ENCODE assay signal across 21 cellular contexts in genomic region chr1:103142466-103142865, GRCh38. TPM values are rescaled to one million over a fixed set of nuclear protein-coding genes. Genes with fewer than 3 reads are reported as not detected.
"Had no signal": no experiment of that assay in that cellular context is flagged by ENCODE, and none has a peak within 500 bp of the region (broad histone marks: within the 10 kb centered on the region; RNA-seq: fewer than 3 reads in every experiment).

No MANE protein-coding gene starts in this region.

- DNase-seq: dermis blood vessel endothelial cell; effector memory CD4-positive, alpha-beta T cell; foreskin keratinocyte; heart left ventricle; kidney; naive B cell; stimulated activated CD4-positive, alpha-beta T cell treated with anti-CD3 and anti-CD28 coated beads, Interleukin-2, amount 100 ng/mL, for 24 hours; stimulated activated CD4-positive, alpha-beta T cell treated with anti-CD3 and anti-CD28 coated beads, Interleukin-4, amount 100 ng/mL, for 24 hours; stimulated activated naive CD4-positive, alpha-beta T cell treated with Interleukin-2 at 50 U/mL for 16 hours; stomach; thyroid gland had no signal

- H3K36me3 ChIP-seq: esophagus muscularis mucosa, gastroesophageal sphincter, heart left ventricle, prostate gland, right atrium auricular region, stomach, thyroid gland had no signal

- H3K27ac ChIP-seq: coronary artery, esophagus muscularis mucosa, foreskin keratinocyte, gastroesophageal sphincter, heart left ventricle, hepatocyte, parathyroid adenoma, prostate gland, right atrium auricular region, stomach, thyroid gland had no signal

- H3K9me3 ChIP-seq: esophagus muscularis mucosa, gastroesophageal sphincter, heart left ventricle, prostate gland, right atrium auricular region, stomach, thyroid gland had no signal

- H3K9ac ChIP-seq: parathyroid adenoma had no signal

- H3K4me2 ChIP-seq: hepatocyte had no signal

- H2AFZ ChIP-seq: hepatocyte, parathyroid adenoma had no signal

- H3K27me3 ChIP-seq: esophagus muscularis mucosa, foreskin keratinocyte, gastroesophageal sphincter, heart left ventricle, hepatocyte, right atrium auricular region, stomach, thyroid gland had no signal

- H3K4me3 ChIP-seq: coronary artery, esophagus muscularis mucosa, gastroesophageal sphincter, heart left ventricle, hepatocyte, lung, prostate gland, right atrium auricular region, stomach, thyroid gland had no signal

- H3K4me1 ChIP-seq: esophagus muscularis mucosa, gastroesophageal sphincter, heart left ventricle, parathyroid adenoma, prostate gland, right atrium auricular region, stomach, thyroid gland had no signal

- H3K79me2 ChIP-seq: hepatocyte, parathyroid adenoma had no signal

RNA-seq across cellular contexts. Expression of gene COL11A1, which starts 34.1 kb away (rescaled TPM):
- total RNA-seq: endothelial cell of umbilical vein; natural killer cell treated with Interleukin-12 subunit alpha and Interleukin-12 subunit beta and Interleukin-15 and Interleukin-18, amount 100 ng/mL, for 72 hours had no signal
- polyA plus RNA-seq: endothelial cell of umbilical vein, heart left ventricle, stomach had no signal
